Comparison of ENCODE assay signal across 1 cellular context in genomic region chr5:178388381-178389030, GRCh38.
TF ChIP-seq lines count a peak whose summit lies in the region.

No MANE protein-coding gene starts in this region.

TF ChIP-seq in SK-N-SH, 30 proteins besides CTCF, POLR2A, EP300 and RAD21 (continued from another document):
- no peak for TF ChIP-seq CHD2 (IDR thresholded peaks at IDR 0.05; ENCODE audit: low read length, partially characterized antibody)
- no peak for TF ChIP-seq EZH2phosphoT487 (IDR thresholded peaks at IDR 0.05; ENCODE audit: borderline replicate concordance, low read depth)
- no peak for TF ChIP-seq RXRA (IDR thresholded peaks at IDR 0.05; ENCODE audit: borderline replicate concordance, low read depth)
- TF ChIP-seq POLR2AphosphoS5 (IDR thresholded peaks at IDR 0.05; ENCODE audit: low read depth, low read length) = no peak
- TF ChIP-seq TCF12 (IDR thresholded peaks at IDR 0.05) = no peak
- TF ChIP-seq GABPA (IDR thresholded peaks at IDR 0.05; ENCODE audit: low read depth) = no peak
- no peak for TF ChIP-seq MXI1 (IDR thresholded peaks at IDR 0.05; ENCODE audit: low read depth, low read length)
- TF ChIP-seq FOSL2 (IDR thresholded peaks at IDR 0.05; ENCODE audit: borderline replicate concordance, low read depth) = no peak
- no peak for TF ChIP-seq TEAD4 (IDR thresholded peaks at IDR 0.05; ENCODE audit: borderline replicate concordance, insufficient read depth)
- TF ChIP-seq, protein P1, sequence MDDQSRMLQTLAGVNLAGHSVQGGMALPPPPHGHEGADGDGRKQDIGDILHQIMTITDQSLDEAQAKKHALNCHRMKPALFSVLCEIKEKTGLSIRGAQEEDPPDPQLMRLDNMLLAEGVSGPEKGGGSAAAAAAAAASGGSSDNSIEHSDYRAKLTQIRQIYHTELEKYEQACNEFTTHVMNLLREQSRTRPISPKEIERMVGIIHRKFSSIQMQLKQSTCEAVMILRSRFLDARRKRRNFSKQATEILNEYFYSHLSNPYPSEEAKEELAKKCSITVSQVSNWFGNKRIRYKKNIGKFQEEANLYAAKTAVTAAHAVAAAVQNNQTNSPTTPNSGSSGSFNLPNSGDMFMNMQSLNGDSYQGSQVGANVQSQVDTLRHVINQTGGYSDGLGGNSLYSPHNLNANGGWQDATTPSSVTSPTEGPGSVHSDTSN (IDR thresholded peaks at IDR 0.05) = no peak
- TF ChIP-seq GATA2 (CRISPR knock-in tag; IDR thresholded peaks at IDR 0.05) = no peak
TF ChIP-seq in SK-N-SH: peak in this region for 0.
